In genomic region chr7:17939670-17940301, GRCh38 we compare ENCODE assay signal across 8 cellular contexts. TPM values are rescaled to one million over a fixed set of nuclear protein-coding genes. Genes with fewer than 3 reads are reported as not detected.
DNase-seq lines count a peak whose midpoint lies in the region; ATAC-seq and TF ChIP-seq lines count a peak whose summit lies in the region.

No MANE protein-coding gene starts in this region.

- H3K9me3 ChIP-seq in CD4-positive, CD25-positive, alpha-beta regulatory T cell (ENCODE audit: control insufficient read depth in 2 of 2, low read length in 2 of 2), result no peaks in the 10 kb centered on the region
- H3K9me3 ChIP-seq in osteoblast (ENCODE audit: low read depth, low read length), result no peaks in the 10 kb centered on the region

- peaks cover 21% of the 10 kb centered on the region for H4K20me1 ChIP-seq in osteoblast (ENCODE audit: insufficient read depth, low read length)

- peaks cover 61% of the 10 kb centered on the region for H3K79me2 ChIP-seq in osteoblast (ENCODE audit: insufficient read depth, low read length)

- H3K36me3 ChIP-seq in CD4-positive, CD25-positive, alpha-beta regulatory T cell (ENCODE audit: control insufficient read depth, insufficient read depth, low read length), result peaks cover 2% of the 10 kb centered on the region
- no peaks in the 10 kb centered on the region for H3K36me3 ChIP-seq in osteoblast (ENCODE audit: insufficient read depth, low read length)

- intact Hi-C loops in activated naive CD4-positive, alpha-beta T cell treated with anti-CD3 and anti-CD28 coated beads for 36 hours (cut with micrococcal nuclease), result loop anchor here (1.0 to 5.0 kb wide), 7 partner anchors 169 to 1769 kb away; partner anchors contain the start of genes AHR, BZW2 and POLR1F

- ATAC-seq in CD4-positive, CD25-positive, alpha-beta regulatory T cell (ENCODE audit: low read depth in 2 of 2), result peak; percentile 45 to 49
- peak; percentile 53 for ATAC-seq in GM19395 (IDR thresholded peaks at IDR 0.05; ENCODE audit: unreplicated experiment)
- ATAC-seq in HG03460 (IDR thresholded peaks at IDR 0.05; ENCODE audit: unreplicated experiment), result peak; percentile 42

- H3K27ac ChIP-seq in CD4-positive, CD25-positive, alpha-beta regulatory T cell (ENCODE audit: insufficient read depth, low read length, poor library complexity, severe bottlenecking), result peak overlapping the region; percentile 93
- H3K27ac ChIP-seq in RWPE1 (peak overlapping the region; percentile 90), osteoblast (ENCODE audit: low read depth, low read length) (peak overlapping the region; percentile 97)

- peak overlapping the region; percentile 99 for H3K27ac Mint-ChIP-seq in CD4-positive, CD25-positive, alpha-beta regulatory T cell
- H3K27ac Mint-ChIP-seq in activated naive CD4-positive, alpha-beta T cell treated with anti-CD3 and anti-CD28 coated beads for 36 hours, result peak overlapping the region; percentile 92
- H3K27ac Mint-ChIP-seq in glutamatergic neuron (ENCODE audit: unreplicated experiment) (peak overlapping the region; percentile 94), type B pancreatic cell (peak overlapping the region; percentile 97)

- TF ChIP-seq CTCF in RWPE1 (conservative IDR thresholded peaks at IDR 0.05; ENCODE audit: low read depth) (no peak), glutamatergic neuron (IDR thresholded peaks at IDR 0.05; ENCODE audit: partially characterized antibody, unreplicated experiment) (no peak), osteoblast (IDR thresholded peaks at IDR 0.05; ENCODE audit: extremely low read depth, low read depth, low read length) (no peak), type B pancreatic cell (conservative IDR thresholded peaks at IDR 0.05) (no peak)

- H3K4me1 Mint-ChIP-seq in CD4-positive, CD25-positive, alpha-beta regulatory T cell, result peaks cover 34 to 61% (median 41%) of the 10 kb centered on the region in 4 donors
- peaks cover 45% of the 10 kb centered on the region for H3K4me1 Mint-ChIP-seq in activated naive CD4-positive, alpha-beta T cell treated with anti-CD3 and anti-CD28 coated beads for 36 hours (ENCODE audit: low read depth)
- H3K4me1 Mint-ChIP-seq in glutamatergic neuron (ENCODE audit: low read depth, unreplicated experiment), result peaks cover 15% of the 10 kb centered on the region
- peaks cover 30% of the 10 kb centered on the region for H3K4me1 Mint-ChIP-seq in type B pancreatic cell (ENCODE audit: unreplicated experiment)

- peak overlapping the region; percentile 99 for H2AFZ ChIP-seq in osteoblast (ENCODE audit: low read length)

- no peaks in the 10 kb centered on the region for H3K36me3 Mint-ChIP-seq in CD4-positive, CD25-positive, alpha-beta regulatory T cell
- H3K36me3 Mint-ChIP-seq in activated naive CD4-positive, alpha-beta T cell treated with anti-CD3 and anti-CD28 coated beads for 36 hours (ENCODE audit: low read depth), result peaks cover 6% of the 10 kb centered on the region
- no peaks in the 10 kb centered on the region for H3K36me3 Mint-ChIP-seq in glutamatergic neuron (ENCODE audit: unreplicated experiment)
- no peaks in the 10 kb centered on the region for H3K36me3 Mint-ChIP-seq in type B pancreatic cell

- POLR2A ChIA-PET in RWPE1 (lab: Yijun Ruan, JAX; ENCODE audit: low non-redundant PET), result interaction anchor here (0.6 kb wide), 1 partner anchor 71 kb away, joined by 3 read pairs; no protein-coding TSS in a partner anchor

- peak overlapping the region; percentile 79 for H3K4me3 ChIP-seq in CD4-positive, CD25-positive, alpha-beta regulatory T cell (ENCODE audit: low read depth, low read length)
- H3K4me3 ChIP-seq in osteoblast (ENCODE audit: insufficient read depth, low read length), result peak overlapping the region; percentile 97

- peaks cover 36% of the 10 kb centered on the region for H3K4me1 ChIP-seq in CD4-positive, CD25-positive, alpha-beta regulatory T cell (ENCODE audit: control insufficient read depth, insufficient read depth, low read length, poor library complexity, severe bottlenecking)
- peaks cover 24% of the 10 kb centered on the region for H3K4me1 ChIP-seq in osteoblast (ENCODE audit: insufficient read depth, low read length)

- H3K9me3 Mint-ChIP-seq in CD4-positive, CD25-positive, alpha-beta regulatory T cell, result peaks cover 0 to 2% (median 0%) of the 10 kb centered on the region in 7 donors
- no peaks in the 10 kb centered on the region for H3K9me3 Mint-ChIP-seq in activated naive CD4-positive, alpha-beta T cell treated with anti-CD3 and anti-CD28 coated beads for 36 hours
- H3K9me3 Mint-ChIP-seq in glutamatergic neuron (ENCODE audit: unreplicated experiment) (peaks cover 8% of the 10 kb centered on the region), type B pancreatic cell (no peaks in the 10 kb centered on the region)

- H3K27me3 Mint-ChIP-seq in CD4-positive, CD25-positive, alpha-beta regulatory T cell, result peaks cover 5% of the 10 kb centered on the region
- no peaks in the 10 kb centered on the region for H3K27me3 Mint-ChIP-seq in activated naive CD4-positive, alpha-beta T cell treated with anti-CD3 and anti-CD28 coated beads for 36 hours (ENCODE audit: low read depth)
- H3K27me3 Mint-ChIP-seq in glutamatergic neuron (ENCODE audit: unreplicated experiment) (peaks cover 8% of the 10 kb centered on the region), type B pancreatic cell (no peaks in the 10 kb centered on the region)

- H3K4me3 Mint-ChIP-seq in CD4-positive, CD25-positive, alpha-beta regulatory T cell, result peak overlapping the region; percentile 95 to 100 (median 98)
- peak overlapping the region; percentile 99 for H3K4me3 Mint-ChIP-seq in activated naive CD4-positive, alpha-beta T cell treated with anti-CD3 and anti-CD28 coated beads for 36 hours
- peak overlapping the region; percentile 97 for H3K4me3 Mint-ChIP-seq in glutamatergic neuron (ENCODE audit: unreplicated experiment)
- H3K4me3 Mint-ChIP-seq in type B pancreatic cell, result peak overlapping the region; percentile 99

- H3K4me2 ChIP-seq in osteoblast (ENCODE audit: insufficient read depth, low read length), result peak overlapping the region; percentile 99

- H3K27me3 ChIP-seq in CD4-positive, CD25-positive, alpha-beta regulatory T cell (ENCODE audit: control insufficient read depth, insufficient read depth, low read length), result no peaks in the 10 kb centered on the region
- no peaks in the 10 kb centered on the region for H3K27me3 ChIP-seq in osteoblast (ENCODE audit: insufficient read depth, low read length)

- DNase-seq in CD4-positive, CD25-positive, alpha-beta regulatory T cell, result peak in 2 of 3 donors; percentile 35 to 63
- peak; percentile 47 for DNase-seq in RWPE1 (ENCODE audit: low spot score)
- DNase-seq in activated naive CD4-positive, alpha-beta T cell treated with anti-CD3 and anti-CD28 coated beads for 36 hours, result peak; percentile 56
- peak; percentile 42 for DNase-seq in glutamatergic neuron
- peak; percentile 63 for DNase-seq in osteoblast (ENCODE audit: insufficient read length, low spot score, missing footprints)
- no peak for DNase-seq in type B pancreatic cell (ENCODE audit: extremely low spot score, unreplicated experiment)

- CTCF ChIA-PET in RWPE1 (lab: Yijun Ruan, JAX), result interaction anchor here (0.5 to 0.6 kb wide), 2 partner anchors 277 to 1231 kb away, joined by 3 to 4 read pairs; no protein-coding TSS in a partner anchor
- CTCF ChIA-PET in activated naive CD4-positive, alpha-beta T cell treated with anti-CD3 and anti-CD28 coated beads for 36 hours (lab: Charles Lee), result interaction anchor here (0.6 kb wide), 1 partner anchor 1255 kb away, joined by 3 read pairs; no protein-coding TSS in a partner anchor

RNA-seq across cellular contexts. Expression of gene SNX13, which starts 0.5 kb away (rescaled TPM):
- 32.5 TPM for total RNA-seq in CD4-positive, CD25-positive, alpha-beta regulatory T cell
- 10 to 100 TPM; 11.9 to 13.1 (median 12.8) TPM for polyA plus RNA-seq in CD4-positive, CD25-positive, alpha-beta regulatory T cell
- total RNA-seq in activated naive CD4-positive, alpha-beta T cell treated with anti-CD3 and anti-CD28 coated beads for 36 hours, result 10 to 100 TPM; 19.5 to 20.3 TPM
- total RNA-seq in glutamatergic neuron (ENCODE audit: unreplicated experiment) (29.9 TPM), osteoblast (59.7 and 61.3 TPM in 2 replicates), type B pancreatic cell (ENCODE audit: low replicate concordance) (48.9 and 49.8 TPM in 2 replicates)
